21 cellular contexts compared by ENCODE assay signal in the genomic region with DNA sequence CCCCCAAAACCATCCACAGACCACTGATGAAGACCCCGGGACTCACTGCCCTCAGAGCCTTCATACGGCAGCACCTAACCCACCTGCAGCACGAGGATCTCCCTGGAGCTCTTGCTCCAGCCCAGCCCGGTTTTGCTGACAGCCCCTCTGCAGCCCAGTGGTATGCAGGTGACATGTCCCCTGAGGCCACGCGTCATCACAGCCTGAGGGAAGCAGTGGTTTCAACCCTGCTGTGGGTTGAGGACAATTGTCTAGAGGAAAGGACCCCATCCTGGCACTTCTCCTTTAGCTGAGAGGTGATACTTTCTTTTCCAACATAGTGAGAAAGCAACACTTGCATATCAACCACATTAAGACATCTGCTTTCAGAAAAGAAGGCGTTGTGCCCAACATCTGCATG.
"Had no signal": no experiment of that assay in that cellular context is flagged by ENCODE, and none has a peak within 500 bp of the region (broad histone marks: within the 10 kb centered on the region; RNA-seq: fewer than 3 reads in every experiment).

No MANE protein-coding gene starts in this region.

- H3K4me1 Mint-ChIP-seq: stimulated activated memory B cell treated with anti-CD40 and anti-IgM and Interleukin-4, amounts not matched to agents 10 μg/mL and 1 μg/mL and 100 μg/mL, for 72 hours; T-helper 17 cell had no signal

- H3K36me3 ChIP-seq: cardiac muscle cell, heart right ventricle had no signal

- DNase-seq: activated CD4-positive, alpha-beta memory T cell treated with anti-CD3 and anti-CD28 coated beads, Interleukin-2, amount 10 ng/mL, durations not matched to agents 7 days and 5 days; activated CD4-positive, alpha-beta T cell treated with anti-CD3 and anti-CD28 coated beads, Interleukin-2, amount 10 ng/mL, durations not matched to agents 24 days and 14 days; activated CD8-positive, alpha-beta memory T cell treated with anti-CD3 and anti-CD28 coated beads, Interleukin-2, amount 10 ng/mL, durations not matched to agents 7 days and 5 days; activated effector memory CD4-positive, alpha-beta T cell treated with anti-CD3 and anti-CD28 coated beads, Interleukin-2, amount 50 U/mL, for 16 hours; activated naive CD4-positive, alpha-beta T cell treated with anti-CD3 and anti-CD28 coated beads, Interleukin-2, amount 10 ng/mL, durations not matched to agents 7 days and 5 days; activated T-cell treated with anti-CD3 and anti-CD28 coated beads for 4 hours; anterior cingulate cortex; body of pancreas; heart right ventricle; islet precursor cell; left colon; mesenchymal stem cell; nucleus accumbens; small intestine; stimulated activated CD4-positive, alpha-beta T cell treated with anti-CD3 and anti-CD28 coated beads, Interleukin-15, amount 100 ng/mL, for 24 hours; T-helper 17 cell had no signal

- H3K27ac Mint-ChIP-seq: activated CD4-positive, alpha-beta memory T cell treated with anti-CD3 and anti-CD28 coated beads, Interleukin-2, amount 10 ng/mL, durations not matched to agents 7 days and 5 days; activated CD4-positive, alpha-beta T cell treated with anti-CD3 and anti-CD28 coated beads, Interleukin-2, amount 10 ng/mL, durations not matched to agents 24 days and 14 days; activated CD8-positive, alpha-beta memory T cell treated with anti-CD3 and anti-CD28 coated beads, Interleukin-2, amount 10 ng/mL, durations not matched to agents 7 days and 5 days; activated naive CD4-positive, alpha-beta T cell treated with anti-CD3 and anti-CD28 coated beads, Interleukin-2, amount 10 ng/mL, durations not matched to agents 7 days and 5 days; stimulated activated memory B cell treated with anti-CD40 and anti-IgM and Interleukin-4, amounts not matched to agents 10 μg/mL and 1 μg/mL and 100 μg/mL, for 72 hours; T-helper 17 cell; type B pancreatic cell had no signal

- H3K36me3 Mint-ChIP-seq: activated CD8-positive, alpha-beta memory T cell treated with anti-CD3 and anti-CD28 coated beads, Interleukin-2, amount 10 ng/mL, durations not matched to agents 7 days and 5 days; activated naive CD4-positive, alpha-beta T cell treated with anti-CD3 and anti-CD28 coated beads, Interleukin-2, amount 10 ng/mL, durations not matched to agents 7 days and 5 days; stimulated activated memory B cell treated with anti-CD40 and anti-IgM and Interleukin-4, amounts not matched to agents 10 μg/mL and 1 μg/mL and 100 μg/mL, for 72 hours; type B pancreatic cell had no signal

- H3K27me3 ChIP-seq: body of pancreas, cardiac muscle cell, heart right ventricle had no signal

- H3K27ac ChIP-seq: cardiac muscle cell, epithelial cell of prostate had no signal

- H3K9me3 Mint-ChIP-seq: activated CD4-positive, alpha-beta memory T cell treated with anti-CD3 and anti-CD28 coated beads, Interleukin-2, amount 10 ng/mL, durations not matched to agents 7 days and 5 days; activated CD4-positive, alpha-beta T cell treated with anti-CD3 and anti-CD28 coated beads, Interleukin-2, amount 10 ng/mL, durations not matched to agents 24 days and 14 days; activated naive CD4-positive, alpha-beta T cell treated with anti-CD3 and anti-CD28 coated beads, Interleukin-2, amount 10 ng/mL, durations not matched to agents 7 days and 5 days; stimulated activated memory B cell treated with anti-CD40 and anti-IgM and Interleukin-4, amounts not matched to agents 10 μg/mL and 1 μg/mL and 100 μg/mL, for 72 hours had no signal

- H3K4me3 ChIP-seq: body of pancreas, cardiac muscle cell, heart right ventricle had no signal

- H3K4me3 Mint-ChIP-seq: activated CD4-positive, alpha-beta memory T cell treated with anti-CD3 and anti-CD28 coated beads, Interleukin-2, amount 10 ng/mL, durations not matched to agents 7 days and 5 days; activated CD4-positive, alpha-beta T cell treated with anti-CD3 and anti-CD28 coated beads, Interleukin-2, amount 10 ng/mL, durations not matched to agents 24 days and 14 days; activated CD8-positive, alpha-beta memory T cell treated with anti-CD3 and anti-CD28 coated beads, Interleukin-2, amount 10 ng/mL, durations not matched to agents 7 days and 5 days; activated naive CD4-positive, alpha-beta T cell treated with anti-CD3 and anti-CD28 coated beads, Interleukin-2, amount 10 ng/mL, durations not matched to agents 7 days and 5 days; stimulated activated memory B cell treated with anti-CD40 and anti-IgM and Interleukin-4, amounts not matched to agents 10 μg/mL and 1 μg/mL and 100 μg/mL, for 72 hours; T-helper 17 cell; type B pancreatic cell had no signal

- H3K9me3 ChIP-seq: body of pancreas, heart right ventricle had no signal

- ATAC-seq: activated CD8-positive, alpha-beta memory T cell treated with anti-CD3 and anti-CD28 coated beads, Interleukin-2, amount 10 ng/mL, durations not matched to agents 7 days and 5 days; body of pancreas; sciatic nerve; stimulated activated memory B cell treated with anti-CD40 and anti-IgM and Interleukin-4, amounts not matched to agents 10 μg/mL and 1 μg/mL and 100 μg/mL, for 72 hours; T-helper 17 cell had no signal
